In genomic region chr4:181690498-181690897, GRCh38 we compare ENCODE assay signal across 30 cellular contexts.
"Had no signal": no experiment of that assay in that cellular context is flagged by ENCODE, and none has a peak within 500 bp of the region (broad histone marks: within the 10 kb centered on the region; RNA-seq: fewer than 3 reads in every experiment).

No MANE protein-coding gene starts in this region.

- FAIRE-seq: endometrium, endothelial cell of umbilical vein had no signal

- H3K4me1 ChIP-seq: body of pancreas, colonic mucosa, esophagus squamous epithelium, gastrocnemius medialis, heart left ventricle had no signal

- H3K9me3 ChIP-seq: body of pancreas, colonic mucosa, esophagus squamous epithelium, gastrocnemius medialis had no signal

- DNase-seq: activated B cell treated with CpG ODN at 0.5 μM for 24 hours; activated CD4-positive, alpha-beta T cell treated with anti-CD3 and anti-CD28 coated beads for 48 hours; activated CD4-positive, alpha-beta T cell treated with anti-CD3 and anti-CD28 coated beads, Interleukin-2, amount 50 U/mL, for 1 hour; activated CD4-positive, alpha-beta T cell treated with anti-CD3 and anti-CD28 coated beads, Interleukin-2, amount 50 U/mL, for 48 hours; activated CD8-positive, alpha-beta memory T cell treated with anti-CD3 and anti-CD28 coated beads for 24 hours; activated CD8-positive, alpha-beta T cell treated with anti-CD3 and anti-CD28 coated beads for 36 hours; activated effector memory CD4-positive, alpha-beta T cell treated with Interleukin-2 at 50 U/mL for 16 hours; activated gamma-delta T cell treated with Interleukin-2 at 50 U/mL for 16 hours; activated naive CD4-positive, alpha-beta T cell treated with anti-CD3 and anti-CD28 coated beads, Interleukin-2, amount 50 U/mL, for 16 hours; activated naive CD4-positive, alpha-beta T cell treated with Interleukin-2 at 50 U/mL for 16 hours; activated T-cell treated with anti-CD3 and anti-CD28 coated beads, Interleukin-2, amount 50 U/mL, for 4 hours; amygdala; aorta; body of pancreas; central memory CD4-positive, alpha-beta T cell; cerebellar nuclear complex; colonic mucosa; effector CD8-positive, alpha-beta T cell; esophagus squamous epithelium; gastrocnemius medialis; glutamatergic neuron; heart left ventricle; T-helper 17 cell; T1000; WERI-Rb-1 had no signal

- H3K36me3 ChIP-seq: colonic mucosa, esophagus squamous epithelium, gastrocnemius medialis, heart left ventricle, WERI-Rb-1 had no signal

- H3K4me3 ChIP-seq: body of pancreas, colonic mucosa, esophagus squamous epithelium, gastrocnemius medialis, heart left ventricle had no signal

- H3K27ac ChIP-seq: body of pancreas, colonic mucosa, epithelial cell of prostate, esophagus squamous epithelium, gastrocnemius medialis, heart left ventricle, WERI-Rb-1 had no signal

- H3K27me3 ChIP-seq: body of pancreas, colonic mucosa, esophagus squamous epithelium, gastrocnemius medialis, heart left ventricle had no signal

- ATAC-seq: activated CD4-positive, CD25-positive, alpha-beta regulatory T cell treated with anti-CD3 and anti-CD28 coated beads, Interleukin-2, amount 50 U/mL, for 24 hours; activated CD8-positive, alpha-beta T cell treated with anti-CD3 and anti-CD28 coated beads for 36 hours; activated T-cell treated with anti-CD3 and anti-CD28 coated beads, Interleukin-2, amount 50 U/mL, for 4 hours; activated T-helper 17 cell treated with anti-CD3 and anti-CD28 coated beads, Interleukin-2, amount 50 U/mL, for 72 hours; body of pancreas; gastrocnemius medialis; heart left ventricle; T-helper 17 cell had no signal
